In genomic region chr9:33927694-33928093, GRCh38 we compare ENCODE assay signal across 22 cellular contexts.
"Had no signal": no experiment of that assay in that cellular context is flagged by ENCODE, and none has a peak within 500 bp of the region (broad histone marks: within the 10 kb centered on the region; RNA-seq: fewer than 3 reads in every experiment).

No MANE protein-coding gene starts in this region.

- H3K4me1 Mint-ChIP-seq: activated CD4-positive, alpha-beta memory T cell treated with anti-CD3 and anti-CD28 coated beads, Interleukin-2, amount 10 ng/mL, durations not matched to agents 7 days and 5 days; activated CD4-positive, alpha-beta T cell treated with anti-CD3 and anti-CD28 coated beads, Interleukin-2, amount 10 ng/mL, durations not matched to agents 24 days and 14 days; activated CD8-positive, alpha-beta memory T cell treated with anti-CD3 and anti-CD28 coated beads, Interleukin-2, amount 10 ng/mL, durations not matched to agents 7 days and 5 days; memory B cell had no signal

- DNase-seq: activated CD4-positive, alpha-beta memory T cell treated with anti-CD3 and anti-CD28 coated beads, Interleukin-2, amount 10 ng/mL, durations not matched to agents 7 days and 5 days; activated CD4-positive, alpha-beta T cell treated with anti-CD3 and anti-CD28 coated beads, Interleukin-2, amount 10 ng/mL, durations not matched to agents 24 days and 14 days; activated CD8-positive, alpha-beta memory T cell treated with anti-CD3 and anti-CD28 coated beads, Interleukin-2, amount 10 ng/mL, durations not matched to agents 7 days and 5 days; activated naive CD8-positive, alpha-beta T cell treated with anti-CD3 and anti-CD28 coated beads, Interleukin-2, amount 10 ng/mL, durations not matched to agents 7 days and 5 days; amygdala; cerebellar nuclear complex; cortex of kidney; foreskin fibroblast; heart right ventricle; left colon; mucosa of descending colon; ovary; small intestine; stimulated activated CD8-positive, alpha-beta memory T cell treated with anti-CD3 and anti-CD28 coated beads, Interleukin-4, amount 100 ng/mL, for 48 hours; stimulated activated naive CD4-positive, alpha-beta T cell; SW 1271; T-helper 17 cell had no signal

- H3K27me3 ChIP-seq: heart right ventricle, ovary, upper lobe of left lung had no signal

- H3K9me3 ChIP-seq: heart right ventricle, mucosa of descending colon, ovary, thoracic aorta, upper lobe of left lung had no signal

- H3K4me3 Mint-ChIP-seq: activated CD4-positive, alpha-beta memory T cell treated with anti-CD3 and anti-CD28 coated beads, Interleukin-2, amount 10 ng/mL, durations not matched to agents 7 days and 5 days; activated CD4-positive, alpha-beta T cell treated with anti-CD3 and anti-CD28 coated beads, Interleukin-2, amount 10 ng/mL, durations not matched to agents 24 days and 14 days; activated CD8-positive, alpha-beta memory T cell treated with anti-CD3 and anti-CD28 coated beads, Interleukin-2, amount 10 ng/mL, durations not matched to agents 7 days and 5 days; activated naive CD8-positive, alpha-beta T cell treated with anti-CD3 and anti-CD28 coated beads, Interleukin-2, amount 10 ng/mL, durations not matched to agents 7 days and 5 days; activated T-helper 17 cell treated with anti-CD3 and anti-CD28 coated beads, Interleukin-2, amount 50 U/mL, for 72 hours; memory B cell; T-helper 17 cell had no signal

- H3K27ac ChIP-seq: ovary, SK-N-MC, thoracic aorta, upper lobe of left lung had no signal

- H3K36me3 ChIP-seq: ovary had no signal

- H3K27ac Mint-ChIP-seq: activated CD4-positive, alpha-beta memory T cell treated with anti-CD3 and anti-CD28 coated beads, Interleukin-2, amount 10 ng/mL, durations not matched to agents 7 days and 5 days; activated CD4-positive, alpha-beta T cell treated with anti-CD3 and anti-CD28 coated beads, Interleukin-2, amount 10 ng/mL, durations not matched to agents 24 days and 14 days; activated CD8-positive, alpha-beta memory T cell treated with anti-CD3 and anti-CD28 coated beads, Interleukin-2, amount 10 ng/mL, durations not matched to agents 7 days and 5 days; activated naive CD8-positive, alpha-beta T cell treated with anti-CD3 and anti-CD28 coated beads, Interleukin-2, amount 10 ng/mL, durations not matched to agents 7 days and 5 days; activated T-helper 17 cell treated with anti-CD3 and anti-CD28 coated beads, Interleukin-2, amount 50 U/mL, for 72 hours; memory B cell; T-helper 17 cell had no signal

- H3K27me3 Mint-ChIP-seq: activated CD4-positive, alpha-beta memory T cell treated with anti-CD3 and anti-CD28 coated beads, Interleukin-2, amount 10 ng/mL, durations not matched to agents 7 days and 5 days; activated CD4-positive, alpha-beta T cell treated with anti-CD3 and anti-CD28 coated beads, Interleukin-2, amount 10 ng/mL, durations not matched to agents 24 days and 14 days; activated CD8-positive, alpha-beta memory T cell treated with anti-CD3 and anti-CD28 coated beads, Interleukin-2, amount 10 ng/mL, durations not matched to agents 7 days and 5 days; activated naive CD8-positive, alpha-beta T cell treated with anti-CD3 and anti-CD28 coated beads, Interleukin-2, amount 10 ng/mL, durations not matched to agents 7 days and 5 days; activated T-helper 17 cell treated with anti-CD3 and anti-CD28 coated beads, Interleukin-2, amount 50 U/mL, for 72 hours; memory B cell; T-helper 17 cell had no signal

- H3K4me3 ChIP-seq: heart right ventricle, mucosa of descending colon, ovary, SK-N-MC, thoracic aorta, upper lobe of left lung had no signal

- H3K9me3 Mint-ChIP-seq: activated CD4-positive, alpha-beta memory T cell treated with anti-CD3 and anti-CD28 coated beads, Interleukin-2, amount 10 ng/mL, durations not matched to agents 7 days and 5 days; activated CD4-positive, alpha-beta T cell treated with anti-CD3 and anti-CD28 coated beads, Interleukin-2, amount 10 ng/mL, durations not matched to agents 24 days and 14 days; activated naive CD8-positive, alpha-beta T cell treated with anti-CD3 and anti-CD28 coated beads, Interleukin-2, amount 10 ng/mL, durations not matched to agents 7 days and 5 days; activated T-helper 17 cell treated with anti-CD3 and anti-CD28 coated beads, Interleukin-2, amount 50 U/mL, for 72 hours; memory B cell had no signal
